In the genomic region with DNA sequence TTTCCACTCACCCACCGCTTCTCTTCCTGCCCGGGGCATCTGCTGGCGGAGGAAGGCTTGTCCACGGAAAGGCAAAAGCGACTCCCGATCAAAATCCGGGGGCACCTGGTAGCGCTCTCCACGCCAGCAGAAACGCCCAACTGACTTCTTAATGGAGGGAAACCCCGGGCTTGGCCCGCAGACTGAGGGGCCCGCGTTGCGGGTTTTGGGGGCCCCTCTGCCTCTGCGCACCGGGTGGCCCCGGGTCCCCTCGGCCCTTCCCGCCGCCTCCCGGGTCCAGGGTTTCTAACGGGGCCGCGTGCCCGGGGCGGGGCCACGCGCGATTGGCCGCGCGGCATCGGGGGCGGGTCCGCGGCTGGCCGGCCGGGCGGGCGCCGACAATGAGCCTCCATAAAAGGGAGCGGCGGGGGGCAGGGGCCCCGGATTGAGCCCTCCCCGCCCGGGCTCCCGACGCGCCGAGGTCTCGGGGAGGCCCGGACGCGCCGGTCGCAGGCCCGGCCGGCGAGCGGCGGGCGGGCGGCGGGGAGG, we compare ENCODE assay signal across 1 cellular context.
TF ChIP-seq lines count a peak whose summit lies in the region.

A gene with protein sequence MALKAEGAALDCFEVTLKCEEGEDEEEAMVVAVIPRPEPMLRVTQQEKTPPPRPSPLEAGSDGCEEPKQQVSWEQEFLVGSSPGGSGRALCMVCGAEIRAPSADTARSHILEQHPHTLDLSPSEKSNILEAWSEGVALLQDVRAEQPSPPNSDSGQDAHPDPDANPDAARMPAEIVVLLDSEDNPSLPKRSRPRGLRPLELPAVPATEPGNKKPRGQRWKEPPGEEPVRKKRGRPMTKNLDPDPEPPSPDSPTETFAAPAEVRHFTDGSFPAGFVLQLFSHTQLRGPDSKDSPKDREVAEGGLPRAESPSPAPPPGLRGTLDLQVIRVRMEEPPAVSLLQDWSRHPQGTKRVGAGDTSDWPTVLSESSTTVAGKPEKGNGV (plus strand): TSS at position 422 of the 528 bp plus-strand sequence. CDS start 231 bp downstream, outside the sequence.

TF ChIP-seq in SK-N-SH, 30 proteins besides CTCF, POLR2A, EP300 and RAD21 (continued from another document):
- TF ChIP-seq, protein P1, sequence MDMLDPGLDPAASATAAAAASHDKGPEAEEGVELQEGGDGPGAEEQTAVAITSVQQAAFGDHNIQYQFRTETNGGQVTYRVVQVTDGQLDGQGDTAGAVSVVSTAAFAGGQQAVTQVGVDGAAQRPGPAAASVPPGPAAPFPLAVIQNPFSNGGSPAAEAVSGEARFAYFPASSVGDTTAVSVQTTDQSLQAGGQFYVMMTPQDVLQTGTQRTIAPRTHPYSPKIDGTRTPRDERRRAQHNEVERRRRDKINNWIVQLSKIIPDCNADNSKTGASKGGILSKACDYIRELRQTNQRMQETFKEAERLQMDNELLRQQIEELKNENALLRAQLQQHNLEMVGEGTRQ (IDR thresholded peaks at IDR 0.05; ENCODE audit: borderline replicate concordance, low read depth, low read length): no peak
- no peak for TF ChIP-seq FOSL2 (IDR thresholded peaks at IDR 0.05; ENCODE audit: borderline replicate concordance, low read depth)
- no peak for TF ChIP-seq SMC3 (IDR thresholded peaks at IDR 0.05; ENCODE audit: low read depth, low read length)
- TF ChIP-seq NRF1 (IDR thresholded peaks at IDR 0.05; ENCODE audit: low read depth, low read length): no peak
- no peak for TF ChIP-seq RCOR1 (IDR thresholded peaks at IDR 0.05; ENCODE audit: low read length)
- TF ChIP-seq, protein P2, sequence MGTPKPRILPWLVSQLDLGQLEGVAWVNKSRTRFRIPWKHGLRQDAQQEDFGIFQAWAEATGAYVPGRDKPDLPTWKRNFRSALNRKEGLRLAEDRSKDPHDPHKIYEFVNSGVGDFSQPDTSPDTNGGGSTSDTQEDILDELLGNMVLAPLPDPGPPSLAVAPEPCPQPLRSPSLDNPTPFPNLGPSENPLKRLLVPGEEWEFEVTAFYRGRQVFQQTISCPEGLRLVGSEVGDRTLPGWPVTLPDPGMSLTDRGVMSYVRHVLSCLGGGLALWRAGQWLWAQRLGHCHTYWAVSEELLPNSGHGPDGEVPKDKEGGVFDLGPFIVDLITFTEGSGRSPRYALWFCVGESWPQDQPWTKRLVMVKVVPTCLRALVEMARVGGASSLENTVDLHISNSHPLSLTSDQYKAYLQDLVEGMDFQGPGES (IDR thresholded peaks at IDR 0.05; ENCODE audit: low read depth, low read length): no peak
- peak; percentile 62 for TF ChIP-seq POLR2AphosphoS5 (IDR thresholded peaks at IDR 0.05; ENCODE audit: low read depth, low read length)
- no peak for TF ChIP-seq JUND (IDR thresholded peaks at IDR 0.05)
- TF ChIP-seq TAF1 (IDR thresholded peaks at IDR 0.05; ENCODE audit: borderline replicate concordance, low read depth, low read length): 0 out of 2 replicates have a peak, but pooled peaks have one; percentile 19
- TF ChIP-seq FOXJ3 (CRISPR knock-in tag; IDR thresholded peaks at IDR 0.05): no peak
- TF ChIP-seq, protein P3, sequence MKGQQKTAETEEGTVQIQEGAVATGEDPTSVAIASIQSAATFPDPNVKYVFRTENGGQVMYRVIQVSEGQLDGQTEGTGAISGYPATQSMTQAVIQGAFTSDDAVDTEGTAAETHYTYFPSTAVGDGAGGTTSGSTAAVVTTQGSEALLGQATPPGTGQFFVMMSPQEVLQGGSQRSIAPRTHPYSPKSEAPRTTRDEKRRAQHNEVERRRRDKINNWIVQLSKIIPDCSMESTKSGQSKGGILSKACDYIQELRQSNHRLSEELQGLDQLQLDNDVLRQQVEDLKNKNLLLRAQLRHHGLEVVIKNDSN (IDR thresholded peaks at IDR 0.05; ENCODE audit: borderline replicate concordance, low read depth): peak; percentile 43
- TF ChIP-seq, protein P4, sequence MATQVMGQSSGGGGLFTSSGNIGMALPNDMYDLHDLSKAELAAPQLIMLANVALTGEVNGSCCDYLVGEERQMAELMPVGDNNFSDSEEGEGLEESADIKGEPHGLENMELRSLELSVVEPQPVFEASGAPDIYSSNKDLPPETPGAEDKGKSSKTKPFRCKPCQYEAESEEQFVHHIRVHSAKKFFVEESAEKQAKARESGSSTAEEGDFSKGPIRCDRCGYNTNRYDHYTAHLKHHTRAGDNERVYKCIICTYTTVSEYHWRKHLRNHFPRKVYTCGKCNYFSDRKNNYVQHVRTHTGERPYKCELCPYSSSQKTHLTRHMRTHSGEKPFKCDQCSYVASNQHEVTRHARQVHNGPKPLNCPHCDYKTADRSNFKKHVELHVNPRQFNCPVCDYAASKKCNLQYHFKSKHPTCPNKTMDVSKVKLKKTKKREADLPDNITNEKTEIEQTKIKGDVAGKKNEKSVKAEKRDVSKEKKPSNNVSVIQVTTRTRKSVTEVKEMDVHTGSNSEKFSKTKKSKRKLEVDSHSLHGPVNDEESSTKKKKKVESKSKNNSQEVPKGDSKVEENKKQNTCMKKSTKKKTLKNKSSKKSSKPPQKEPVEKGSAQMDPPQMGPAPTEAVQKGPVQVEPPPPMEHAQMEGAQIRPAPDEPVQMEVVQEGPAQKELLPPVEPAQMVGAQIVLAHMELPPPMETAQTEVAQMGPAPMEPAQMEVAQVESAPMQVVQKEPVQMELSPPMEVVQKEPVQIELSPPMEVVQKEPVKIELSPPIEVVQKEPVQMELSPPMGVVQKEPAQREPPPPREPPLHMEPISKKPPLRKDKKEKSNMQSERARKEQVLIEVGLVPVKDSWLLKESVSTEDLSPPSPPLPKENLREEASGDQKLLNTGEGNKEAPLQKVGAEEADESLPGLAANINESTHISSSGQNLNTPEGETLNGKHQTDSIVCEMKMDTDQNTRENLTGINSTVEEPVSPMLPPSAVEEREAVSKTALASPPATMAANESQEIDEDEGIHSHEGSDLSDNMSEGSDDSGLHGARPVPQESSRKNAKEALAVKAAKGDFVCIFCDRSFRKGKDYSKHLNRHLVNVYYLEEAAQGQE (IDR thresholded peaks at IDR 0.05; ENCODE audit: low read depth, low read length): no peak
- TF ChIP-seq RXRA (IDR thresholded peaks at IDR 0.05; ENCODE audit: borderline replicate concordance, low read depth): no peak
- TF ChIP-seq FOXM1 (IDR thresholded peaks at IDR 0.05; ENCODE audit: low read depth): no peak
TF ChIP-seq in SK-N-SH: peak in this region for 5.
